Comparison of ENCODE assay signal across 1 cellular context in the genomic region with DNA sequence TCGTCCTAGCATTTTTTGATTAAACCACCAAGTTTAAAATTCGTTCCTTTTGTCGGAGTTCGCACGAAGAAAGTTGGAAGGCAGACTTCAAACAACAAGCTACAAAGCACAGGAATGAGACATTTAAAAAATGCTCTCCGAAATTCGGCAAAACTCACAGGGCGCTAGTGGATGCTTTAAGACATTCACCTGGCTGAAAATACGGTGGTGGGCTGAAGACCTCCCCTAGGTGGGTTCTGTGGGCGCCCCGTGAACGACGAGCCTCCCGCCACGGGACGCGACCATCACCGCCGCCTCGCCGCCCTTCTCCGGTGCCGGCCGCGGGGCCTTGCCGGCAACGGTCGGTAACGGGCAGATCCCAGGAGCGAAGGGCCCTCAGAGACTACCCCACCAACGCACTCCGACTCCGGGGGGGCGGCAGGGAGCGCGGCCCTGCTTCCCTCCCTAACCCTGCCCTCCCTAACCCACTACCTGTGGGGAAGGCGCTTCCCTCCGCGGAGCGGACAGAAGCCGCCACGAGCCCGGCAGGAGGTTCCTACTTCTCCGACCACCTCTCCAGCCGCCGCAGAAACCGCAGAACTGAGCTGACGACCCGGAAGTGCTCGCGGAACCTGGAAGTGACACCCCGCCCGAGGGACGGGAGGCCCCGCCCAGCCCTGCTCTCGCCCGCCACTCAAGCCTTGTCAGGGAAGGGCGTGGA.
TF ChIP-seq lines count a peak whose summit lies in the region.

A gene with protein sequence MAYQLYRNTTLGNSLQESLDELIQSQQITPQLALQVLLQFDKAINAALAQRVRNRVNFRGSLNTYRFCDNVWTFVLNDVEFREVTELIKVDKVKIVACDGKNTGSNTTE (minus strand): TSS at position 581 of the 700 bp plus-strand sequence. CDS start 5,238 bp downstream, outside the sequence.

TF ChIP-seq in HepG2, 621 proteins besides CTCF, POLR2A, EP300 and RAD21 (continued from another document and continues in another):
- TF ChIP-seq, protein P1, sequence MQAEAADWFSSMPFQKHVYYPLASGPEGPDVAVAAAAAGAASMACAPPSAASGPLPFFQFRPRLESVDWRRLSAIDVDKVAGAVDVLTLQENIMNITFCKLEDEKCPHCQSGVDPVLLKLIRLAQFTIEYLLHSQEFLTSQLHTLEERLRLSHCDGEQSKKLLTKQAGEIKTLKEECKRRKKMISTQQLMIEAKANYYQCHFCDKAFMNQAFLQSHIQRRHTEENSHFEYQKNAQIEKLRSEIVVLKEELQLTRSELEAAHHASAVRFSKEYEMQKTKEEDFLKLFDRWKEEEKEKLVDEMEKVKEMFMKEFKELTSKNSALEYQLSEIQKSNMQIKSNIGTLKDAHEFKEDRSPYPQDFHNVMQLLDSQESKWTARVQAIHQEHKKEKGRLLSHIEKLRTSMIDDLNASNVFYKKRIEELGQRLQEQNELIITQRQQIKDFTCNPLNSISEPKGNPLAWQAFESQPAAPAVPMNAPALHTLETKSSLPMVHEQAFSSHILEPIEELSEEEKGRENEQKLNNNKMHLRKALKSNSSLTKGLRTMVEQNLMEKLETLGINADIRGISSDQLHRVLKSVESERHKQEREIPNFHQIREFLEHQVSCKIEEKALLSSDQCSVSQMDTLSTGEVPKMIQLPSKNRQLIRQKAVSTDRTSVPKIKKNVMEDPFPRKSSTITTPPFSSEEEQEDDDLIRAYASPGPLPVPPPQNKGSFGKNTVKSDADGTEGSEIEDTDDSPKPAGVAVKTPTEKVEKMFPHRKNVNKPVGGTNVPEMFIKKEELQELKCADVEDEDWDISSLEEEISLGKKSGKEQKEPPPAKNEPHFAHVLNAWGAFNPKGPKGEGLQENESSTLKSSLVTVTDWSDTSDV (CRISPR knock-in tag; IDR thresholded peaks at IDR 0.05) = peak; percentile 91
- TF ChIP-seq YEATS2 (CRISPR knock-in tag; IDR thresholded peaks at IDR 0.05; ENCODE audit: borderline replicate concordance) (peak; percentile 77; the same call in 1 of the 2 replicates), KLF15 (CRISPR knock-in tag; IDR thresholded peaks at IDR 0.05; ENCODE audit: borderline replicate concordance) (peak; percentile 50; the same call in 1 of the 2 replicates), IKZF4 (CRISPR knock-in tag; IDR thresholded peaks at IDR 0.05; ENCODE audit: borderline replicate concordance, low read depth, not compliant biosample characterization) (no peak), ATF1 (CRISPR knock-in tag; IDR thresholded peaks at IDR 0.05) (no peak; the same call in 1 of the 2 replicates), NPAS2 (CRISPR knock-in tag; IDR thresholded peaks at IDR 0.05; ENCODE audit: borderline replicate concordance) (no peak), RORA (CRISPR knock-in tag; IDR thresholded peaks at IDR 0.05) (no peak), THAP11 (CRISPR knock-in tag; IDR thresholded peaks at IDR 0.05) (peak; percentile 86), RAD51 (IDR thresholded peaks at IDR 0.05; ENCODE audit: borderline replicate concordance) (no peak), ZFP90 (CRISPR knock-in tag; IDR thresholded peaks at IDR 0.05; ENCODE audit: borderline replicate concordance) (no peak), ZNF563 (CRISPR knock-in tag; IDR thresholded peaks at IDR 0.05) (peak; percentile 74), GATA4 (IDR thresholded peaks at IDR 0.05; ENCODE audit: borderline replicate concordance, low read depth) (no peak), ZNF230 (CRISPR knock-in tag; IDR thresholded peaks at IDR 0.05) (peak; percentile 81; the same call in 1 of the 2 replicates), RXRA (CRISPR knock-in tag; IDR thresholded peaks at IDR 0.05) (peak; percentile 41; the same call in 1 of the 2 replicates), CBX1 (IDR thresholded peaks at IDR 0.05; ENCODE audit: low read depth) (no peak), SMYD3 (CRISPR knock-in tag; IDR thresholded peaks at IDR 0.05) (no peak), ZNF251 (CRISPR knock-in tag; IDR thresholded peaks at IDR 0.05) (peak; percentile 85; the same call in 1 of the 2 replicates), SAP130 (CRISPR knock-in tag; IDR thresholded peaks at IDR 0.05; ENCODE audit: low read depth) (peak; percentile 89), NKX3-1 (CRISPR knock-in tag; IDR thresholded peaks at IDR 0.05) (no peak), ZNF652 (CRISPR knock-in tag; IDR thresholded peaks at IDR 0.05; ENCODE audit: borderline replicate concordance, low read depth) (no peak), ZNF343 (CRISPR knock-in tag; IDR thresholded peaks at IDR 0.05) (peak; percentile 88), POLR2AphosphoS5 (IDR thresholded peaks at IDR 0.05; ENCODE audit: low read depth, low read length) (peak; percentile 87), DR1 (CRISPR knock-in tag; IDR thresholded peaks at IDR 0.05) (0 out of 2 replicates have a peak, but pooled peaks have one; percentile 47), ZNF772 (CRISPR knock-in tag; IDR thresholded peaks at IDR 0.05) (peak; percentile 71; the same call in 1 of the 2 replicates), ZFX (CRISPR knock-in tag; IDR thresholded peaks at IDR 0.05; ENCODE audit: low read depth) (peak; percentile 94), PHB2 (IDR thresholded peaks at IDR 0.05; ENCODE audit: partially characterized antibody) (no peak), SOX13 (IDR thresholded peaks at IDR 0.05) (no peak), SOX13 (CRISPR knock-in tag; conservative IDR thresholded peaks at IDR 0.05 in 1 of 2, IDR thresholded peaks at IDR 0.05 in 1 of 2) (0 out of 4 replicates have a peak, but pooled peaks of 1 of the 2 experiments have one; percentile 7), ZFY (CRISPR knock-in tag; IDR thresholded peaks at IDR 0.05) (peak; percentile 91), MIXL1 (CRISPR knock-in tag; IDR thresholded peaks at IDR 0.05) (no peak), ESRRA (CRISPR knock-in tag; IDR thresholded peaks at IDR 0.05; ENCODE audit: low read depth) (no peak), MTF2 (CRISPR knock-in tag; IDR thresholded peaks at IDR 0.05; ENCODE audit: borderline replicate concordance) (no peak), IKZF1 (IDR thresholded peaks at IDR 0.05) (no peak), MBD4 (IDR thresholded peaks at IDR 0.05; ENCODE audit: borderline replicate concordance, low read length) (no peak), MEF2D (CRISPR knock-in tag; IDR thresholded peaks at IDR 0.05) (peak; percentile 86), ZNF616 (CRISPR knock-in tag; IDR thresholded peaks at IDR 0.05; ENCODE audit: low read depth) (no peak; the same call in 1 of the 2 replicates), ARID2 (CRISPR knock-in tag; IDR thresholded peaks at IDR 0.05; ENCODE audit: borderline replicate concordance) (peak; percentile 79; the same call in 1 of the 2 replicates), REPIN1 (CRISPR knock-in tag; IDR thresholded peaks at IDR 0.05; ENCODE audit: borderline replicate concordance, low read depth) (peak; percentile 62; the same call in 1 of the 2 replicates), RFX3 (CRISPR knock-in tag; IDR thresholded peaks at IDR 0.05) (no peak), RFXAP (CRISPR knock-in tag; IDR thresholded peaks at IDR 0.05; ENCODE audit: borderline replicate concordance) (no peak), DNMT1 (CRISPR knock-in tag; IDR thresholded peaks at IDR 0.05) (no peak), ZNF326 (CRISPR knock-in tag; IDR thresholded peaks at IDR 0.05; ENCODE audit: borderline replicate concordance) (no peak), GABPA (IDR thresholded peaks at IDR 0.05; ENCODE audit: low read depth, low read length) (peak; percentile 87), GABPA (CRISPR knock-in tag; IDR thresholded peaks at IDR 0.05; ENCODE audit: low read depth) (peak; percentile 98), JUN (CRISPR knock-in tag; IDR thresholded peaks at IDR 0.05) (no peak)
- TF ChIP-seq, protein P2, sequence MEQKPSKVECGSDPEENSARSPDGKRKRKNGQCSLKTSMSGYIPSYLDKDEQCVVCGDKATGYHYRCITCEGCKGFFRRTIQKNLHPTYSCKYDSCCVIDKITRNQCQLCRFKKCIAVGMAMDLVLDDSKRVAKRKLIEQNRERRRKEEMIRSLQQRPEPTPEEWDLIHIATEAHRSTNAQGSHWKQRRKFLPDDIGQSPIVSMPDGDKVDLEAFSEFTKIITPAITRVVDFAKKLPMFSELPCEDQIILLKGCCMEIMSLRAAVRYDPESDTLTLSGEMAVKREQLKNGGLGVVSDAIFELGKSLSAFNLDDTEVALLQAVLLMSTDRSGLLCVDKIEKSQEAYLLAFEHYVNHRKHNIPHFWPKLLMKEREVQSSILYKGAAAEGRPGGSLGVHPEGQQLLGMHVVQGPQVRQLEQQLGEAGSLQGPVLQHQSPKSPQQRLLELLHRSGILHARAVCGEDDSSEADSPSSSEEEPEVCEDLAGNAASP (CRISPR knock-in tag; IDR thresholded peaks at IDR 0.05; ENCODE audit: borderline replicate concordance) = peak; percentile 54; the same call in 1 of the 2 replicates
- TF ChIP-seq, protein P3, sequence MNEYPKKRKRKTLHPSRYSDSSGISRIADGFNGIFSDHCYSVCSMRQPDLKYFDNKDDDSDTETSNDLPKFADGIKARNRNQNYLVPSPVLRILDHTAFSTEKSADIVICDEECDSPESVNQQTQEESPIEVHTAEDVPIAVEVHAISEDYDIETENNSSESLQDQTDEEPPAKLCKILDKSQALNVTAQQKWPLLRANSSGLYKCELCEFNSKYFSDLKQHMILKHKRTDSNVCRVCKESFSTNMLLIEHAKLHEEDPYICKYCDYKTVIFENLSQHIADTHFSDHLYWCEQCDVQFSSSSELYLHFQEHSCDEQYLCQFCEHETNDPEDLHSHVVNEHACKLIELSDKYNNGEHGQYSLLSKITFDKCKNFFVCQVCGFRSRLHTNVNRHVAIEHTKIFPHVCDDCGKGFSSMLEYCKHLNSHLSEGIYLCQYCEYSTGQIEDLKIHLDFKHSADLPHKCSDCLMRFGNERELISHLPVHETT (CRISPR knock-in tag; conservative IDR thresholded peaks at IDR 0.05) = peak; percentile 75; the same call in 1 of the 2 replicates
- TF ChIP-seq, protein P4, sequence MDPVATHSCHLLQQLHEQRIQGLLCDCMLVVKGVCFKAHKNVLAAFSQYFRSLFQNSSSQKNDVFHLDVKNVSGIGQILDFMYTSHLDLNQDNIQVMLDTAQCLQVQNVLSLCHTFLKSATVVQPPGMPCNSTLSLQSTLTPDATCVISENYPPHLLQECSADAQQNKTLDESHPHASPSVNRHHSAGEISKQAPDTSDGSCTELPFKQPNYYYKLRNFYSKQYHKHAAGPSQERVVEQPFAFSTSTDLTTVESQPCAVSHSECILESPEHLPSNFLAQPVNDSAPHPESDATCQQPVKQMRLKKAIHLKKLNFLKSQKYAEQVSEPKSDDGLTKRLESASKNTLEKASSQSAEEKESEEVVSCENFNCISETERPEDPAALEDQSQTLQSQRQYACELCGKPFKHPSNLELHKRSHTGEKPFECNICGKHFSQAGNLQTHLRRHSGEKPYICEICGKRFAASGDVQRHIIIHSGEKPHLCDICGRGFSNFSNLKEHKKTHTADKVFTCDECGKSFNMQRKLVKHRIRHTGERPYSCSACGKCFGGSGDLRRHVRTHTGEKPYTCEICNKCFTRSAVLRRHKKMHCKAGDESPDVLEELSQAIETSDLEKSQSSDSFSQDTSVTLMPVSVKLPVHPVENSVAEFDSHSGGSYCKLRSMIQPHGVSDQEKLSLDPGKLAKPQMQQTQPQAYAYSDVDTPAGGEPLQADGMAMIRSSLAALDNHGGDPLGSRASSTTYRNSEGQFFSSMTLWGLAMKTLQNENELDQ (CRISPR knock-in tag; IDR thresholded peaks at IDR 0.05; ENCODE audit: borderline replicate concordance) = no peak
- TF ChIP-seq, protein P5, sequence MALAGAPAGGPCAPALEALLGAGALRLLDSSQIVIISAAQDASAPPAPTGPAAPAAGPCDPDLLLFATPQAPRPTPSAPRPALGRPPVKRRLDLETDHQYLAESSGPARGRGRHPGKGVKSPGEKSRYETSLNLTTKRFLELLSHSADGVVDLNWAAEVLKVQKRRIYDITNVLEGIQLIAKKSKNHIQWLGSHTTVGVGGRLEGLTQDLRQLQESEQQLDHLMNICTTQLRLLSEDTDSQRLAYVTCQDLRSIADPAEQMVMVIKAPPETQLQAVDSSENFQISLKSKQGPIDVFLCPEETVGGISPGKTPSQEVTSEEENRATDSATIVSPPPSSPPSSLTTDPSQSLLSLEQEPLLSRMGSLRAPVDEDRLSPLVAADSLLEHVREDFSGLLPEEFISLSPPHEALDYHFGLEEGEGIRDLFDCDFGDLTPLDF (CRISPR knock-in tag; IDR thresholded peaks at IDR 0.05) = no peak
- TF ChIP-seq, protein P6, sequence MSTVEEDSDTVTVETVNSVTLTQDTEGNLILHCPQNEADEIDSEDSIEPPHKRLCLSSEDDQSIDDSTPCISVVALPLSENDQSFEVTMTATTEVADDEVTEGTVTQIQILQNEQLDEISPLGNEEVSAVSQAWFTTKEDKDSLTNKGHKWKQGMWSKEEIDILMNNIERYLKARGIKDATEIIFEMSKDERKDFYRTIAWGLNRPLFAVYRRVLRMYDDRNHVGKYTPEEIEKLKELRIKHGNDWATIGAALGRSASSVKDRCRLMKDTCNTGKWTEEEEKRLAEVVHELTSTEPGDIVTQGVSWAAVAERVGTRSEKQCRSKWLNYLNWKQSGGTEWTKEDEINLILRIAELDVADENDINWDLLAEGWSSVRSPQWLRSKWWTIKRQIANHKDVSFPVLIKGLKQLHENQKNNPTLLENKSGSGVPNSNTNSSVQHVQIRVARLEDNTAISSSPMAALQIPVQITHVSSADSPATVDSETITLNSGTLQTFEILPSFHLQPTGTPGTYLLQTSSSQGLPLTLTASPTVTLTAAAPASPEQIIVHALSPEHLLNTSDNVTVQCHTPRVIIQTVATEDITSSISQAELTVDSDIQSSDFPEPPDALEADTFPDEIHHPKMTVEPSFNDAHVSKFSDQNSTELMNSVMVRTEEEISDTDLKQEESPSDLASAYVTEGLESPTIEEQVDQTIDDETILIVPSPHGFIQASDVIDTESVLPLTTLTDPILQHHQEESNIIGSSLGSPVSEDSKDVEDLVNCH (CRISPR knock-in tag; IDR thresholded peaks at IDR 0.05) = no peak
- TF ChIP-seq, protein P7, sequence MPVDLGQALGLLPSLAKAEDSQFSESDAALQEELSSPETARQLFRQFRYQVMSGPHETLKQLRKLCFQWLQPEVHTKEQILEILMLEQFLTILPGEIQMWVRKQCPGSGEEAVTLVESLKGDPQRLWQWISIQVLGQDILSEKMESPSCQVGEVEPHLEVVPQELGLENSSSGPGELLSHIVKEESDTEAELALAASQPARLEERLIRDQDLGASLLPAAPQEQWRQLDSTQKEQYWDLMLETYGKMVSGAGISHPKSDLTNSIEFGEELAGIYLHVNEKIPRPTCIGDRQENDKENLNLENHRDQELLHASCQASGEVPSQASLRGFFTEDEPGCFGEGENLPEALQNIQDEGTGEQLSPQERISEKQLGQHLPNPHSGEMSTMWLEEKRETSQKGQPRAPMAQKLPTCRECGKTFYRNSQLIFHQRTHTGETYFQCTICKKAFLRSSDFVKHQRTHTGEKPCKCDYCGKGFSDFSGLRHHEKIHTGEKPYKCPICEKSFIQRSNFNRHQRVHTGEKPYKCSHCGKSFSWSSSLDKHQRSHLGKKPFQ (CRISPR knock-in tag; IDR thresholded peaks at IDR 0.05; ENCODE audit: insufficient replicate concordance) = peak; percentile 73
- TF ChIP-seq, protein P8, sequence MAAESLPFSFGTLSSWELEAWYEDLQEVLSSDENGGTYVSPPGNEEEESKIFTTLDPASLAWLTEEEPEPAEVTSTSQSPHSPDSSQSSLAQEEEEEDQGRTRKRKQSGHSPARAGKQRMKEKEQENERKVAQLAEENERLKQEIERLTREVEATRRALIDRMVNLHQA (CRISPR knock-in tag; IDR thresholded peaks at IDR 0.05) = no peak
- TF ChIP-seq, protein P9, sequence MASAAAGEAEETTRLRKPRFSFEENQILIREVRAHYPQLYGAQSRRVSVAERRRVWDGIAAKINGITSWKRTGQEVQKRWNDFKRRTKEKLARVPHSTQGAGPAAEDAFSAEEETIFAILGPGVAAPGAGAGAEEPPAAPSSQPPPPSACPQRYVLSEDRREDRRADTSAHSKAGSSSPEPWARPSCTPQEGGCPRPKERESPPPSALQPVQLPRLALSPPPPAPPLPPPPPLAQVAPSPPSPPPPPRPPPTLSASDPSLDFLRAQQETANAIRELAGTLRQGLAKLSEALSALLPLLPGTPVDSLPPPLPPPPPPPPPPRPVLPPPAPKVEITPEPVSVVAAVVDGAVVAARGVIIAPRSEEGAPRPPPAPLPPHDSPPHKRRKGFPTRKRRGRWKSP (CRISPR knock-in tag; IDR thresholded peaks at IDR 0.05) = peak; percentile 49
